In the genomic region with DNA sequence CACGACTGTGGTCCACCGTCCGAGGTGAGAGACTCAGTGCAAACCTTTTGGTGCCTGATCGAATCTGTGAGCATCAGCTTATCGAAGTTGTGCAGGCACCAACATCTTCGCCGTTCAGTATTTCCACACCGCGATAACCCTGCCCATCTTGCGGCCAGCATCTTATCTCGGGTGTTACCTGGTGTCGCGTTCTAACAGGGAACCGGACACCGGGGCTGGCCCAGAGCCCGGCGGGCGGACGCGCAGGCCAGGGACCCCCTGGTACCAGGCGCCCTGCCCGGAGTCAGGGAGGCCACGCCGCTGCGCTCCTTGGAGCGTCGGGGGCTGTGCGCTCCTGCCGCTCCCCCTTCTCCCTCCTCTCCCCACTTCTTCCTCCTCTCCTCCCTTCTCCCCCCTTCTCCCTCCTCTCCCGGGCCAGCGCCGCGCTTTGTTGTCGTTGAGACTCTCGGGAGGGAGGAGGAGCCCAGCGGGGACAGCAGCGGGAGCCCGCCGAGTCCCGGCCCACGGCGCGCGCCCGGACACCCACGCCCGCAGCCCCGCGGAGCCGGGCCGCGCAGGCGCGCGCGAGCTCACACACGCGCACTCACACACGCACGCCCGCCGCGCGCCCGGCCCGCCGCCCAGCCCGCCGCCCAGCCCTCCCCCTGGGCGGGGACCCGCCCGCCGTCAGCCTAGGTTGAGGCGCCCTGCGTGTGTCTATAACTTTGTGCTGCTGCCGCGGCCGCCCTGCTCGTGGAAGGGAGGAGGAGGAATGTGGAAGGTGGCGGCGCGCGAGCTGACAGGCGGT, we compare ENCODE assay signal across 7 cellular contexts. TPM values are rescaled to one million over a fixed set of nuclear protein-coding genes. Genes with fewer than 3 reads are reported as not detected.
A peak's percentile ranks its signal among the peaks of the same experiment; 100 is the strongest.
DNase-seq lines count a peak whose midpoint lies in the region; ATAC-seq and TF ChIP-seq lines count a peak whose summit lies in the region.

No MANE protein-coding gene starts in this region.

- ATAC-seq in GM18511 (IDR thresholded peaks at IDR 0.05; ENCODE audit: unreplicated experiment) (peak; percentile 48), HG02981 (IDR thresholded peaks at IDR 0.05; ENCODE audit: unreplicated experiment) (peak; percentile 24), activated B cell treated with CpG ODN at 0.5 μM for 24 hours (ENCODE audit: low read depth) (peak; percentile 55)

- peak overlapping the region; percentile 95 for H3K4me3 Mint-ChIP-seq in activated B cell treated with CpG ODN at 0.5 μM for 24 hours

- intact Hi-C loops in activated B cell treated with CpG ODN at 0.5 μM for 24 hours (cut with micrococcal nuclease), result loop anchor here (1.0 to 10.0 kb wide), 10 partner anchors 238 to 1133 kb away; a partner anchor contains a TSS

- peaks cover 5% of the 10 kb centered on the region for H3K36me3 Mint-ChIP-seq in activated B cell treated with CpG ODN at 0.5 μM for 24 hours (ENCODE audit: low read depth)

- peaks cover 30% of the 10 kb centered on the region for H3K4me1 Mint-ChIP-seq in activated B cell treated with CpG ODN at 0.5 μM for 24 hours

- CTCF ChIA-PET in activated B cell treated with CpG ODN at 0.5 μM for 24 hours (lab: Charles Lee), result interaction anchor here (0.7 to 1.5 kb wide), 2 partner anchors 514 to 516 kb away, joined by 3 to 4 read pairs; no protein-coding TSS in a partner anchor

- H3K27ac Mint-ChIP-seq in activated B cell treated with CpG ODN at 0.5 μM for 24 hours, result peak overlapping the region; percentile 97

- H3K27me3 Mint-ChIP-seq in activated B cell treated with CpG ODN at 0.5 μM for 24 hours, result peaks cover 4% of the 10 kb centered on the region

- DNase-seq in NCI-H226, result peak; percentile 82
- peak; percentile 78 for DNase-seq in activated B cell treated with CpG ODN at 0.5 μM for 24 hours
- peak; percentile 81 to 93 for DNase-seq in cardiac fibroblast (ENCODE audit: low read depth in 2 of 2)
- peak; percentile 86 for DNase-seq in iris pigment epithelial cell (ENCODE audit: low read depth)
- DNase-seq in stimulated activated CD4-positive, alpha-beta T cell treated with anti-CD3 and anti-CD28 coated beads, Interleukin-12 subunit alpha, Interleukin-12 subunit beta, amount 100 ng/mL, for 24 hours (ENCODE audit: low read depth in 2 of 2), result peak; percentile 64 to 67

- no peaks in the 10 kb centered on the region for H3K9me3 Mint-ChIP-seq in activated B cell treated with CpG ODN at 0.5 μM for 24 hours

- POLR2A ChIA-PET in activated B cell treated with CpG ODN at 0.5 μM for 24 hours (lab: Charles Lee), result interaction anchor here (0.6 to 2.5 kb wide), 14 partner anchors 13 to 823 kb away, joined by 3 to 30 read pairs (median 4); a partner anchor contains a TSS

- H3K4me3 ChIP-seq in cardiac fibroblast (replicated peaks in 1 of 2; ENCODE audit: low read depth in 2 of 2, low read length in 2 of 2), result peak overlapping the region; percentile 90 to 91

- TF ChIP-seq CTCF in activated B cell treated with CpG ODN at 0.5 μM for 24 hours (IDR thresholded peaks at IDR 0.05) (no peak), cardiac fibroblast (IDR thresholded peaks at IDR 0.05; ENCODE audit: low read depth, low read length) (no peak)

RNA-seq across cellular contexts. Expression of a gene that starts 1.4 kb away (rescaled TPM):
- total RNA-seq in activated B cell treated with CpG ODN at 0.5 μM for 24 hours, result 8.9 and 9.4 TPM in 2 replicates

Comparison
In these comparisons a context has a peak if more than half of its experiments do, and no peak if none do; other contexts are left out.
1. Peak in every context shown above with its lines: DNase-seq, ATAC-seq and H3K4me3 ChIP-seq.